Comparison of ENCODE assay signal across 1 cellular context in genomic region chr12:124713041-124713435, GRCh38.
TF ChIP-seq lines count a peak whose summit lies in the region.

No MANE protein-coding gene starts in this region.

TF ChIP-seq in GM12878, 131 proteins besides CTCF, POLR2A, EP300 and RAD21 (continued from another document):
- TF ChIP-seq PRDM15 (CRISPR knock-in tag; IDR thresholded peaks at IDR 0.05) (no peak), IKZF2 (IDR thresholded peaks at IDR 0.05) (no peak), ZBED1 (IDR thresholded peaks at IDR 0.05; ENCODE audit: borderline replicate concordance) (no peak), LARP7 (IDR thresholded peaks at IDR 0.05) (no peak), ZBTB4 (CRISPR knock-in tag; IDR thresholded peaks at IDR 0.05) (no peak)
- TF ChIP-seq, protein P1, sequence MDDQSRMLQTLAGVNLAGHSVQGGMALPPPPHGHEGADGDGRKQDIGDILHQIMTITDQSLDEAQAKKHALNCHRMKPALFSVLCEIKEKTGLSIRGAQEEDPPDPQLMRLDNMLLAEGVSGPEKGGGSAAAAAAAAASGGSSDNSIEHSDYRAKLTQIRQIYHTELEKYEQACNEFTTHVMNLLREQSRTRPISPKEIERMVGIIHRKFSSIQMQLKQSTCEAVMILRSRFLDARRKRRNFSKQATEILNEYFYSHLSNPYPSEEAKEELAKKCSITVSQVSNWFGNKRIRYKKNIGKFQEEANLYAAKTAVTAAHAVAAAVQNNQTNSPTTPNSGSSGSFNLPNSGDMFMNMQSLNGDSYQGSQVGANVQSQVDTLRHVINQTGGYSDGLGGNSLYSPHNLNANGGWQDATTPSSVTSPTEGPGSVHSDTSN (IDR thresholded peaks at IDR 0.05; ENCODE audit: insufficient replicate concordance, low read depth, low read length): no peak
- TF ChIP-seq, protein P2, sequence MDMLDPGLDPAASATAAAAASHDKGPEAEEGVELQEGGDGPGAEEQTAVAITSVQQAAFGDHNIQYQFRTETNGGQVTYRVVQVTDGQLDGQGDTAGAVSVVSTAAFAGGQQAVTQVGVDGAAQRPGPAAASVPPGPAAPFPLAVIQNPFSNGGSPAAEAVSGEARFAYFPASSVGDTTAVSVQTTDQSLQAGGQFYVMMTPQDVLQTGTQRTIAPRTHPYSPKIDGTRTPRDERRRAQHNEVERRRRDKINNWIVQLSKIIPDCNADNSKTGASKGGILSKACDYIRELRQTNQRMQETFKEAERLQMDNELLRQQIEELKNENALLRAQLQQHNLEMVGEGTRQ (IDR thresholded peaks at IDR 0.05; ENCODE audit: borderline replicate concordance, low read depth, low read length): no peak
